1 cellular context compared by ENCODE assay signal in the genomic region with DNA sequence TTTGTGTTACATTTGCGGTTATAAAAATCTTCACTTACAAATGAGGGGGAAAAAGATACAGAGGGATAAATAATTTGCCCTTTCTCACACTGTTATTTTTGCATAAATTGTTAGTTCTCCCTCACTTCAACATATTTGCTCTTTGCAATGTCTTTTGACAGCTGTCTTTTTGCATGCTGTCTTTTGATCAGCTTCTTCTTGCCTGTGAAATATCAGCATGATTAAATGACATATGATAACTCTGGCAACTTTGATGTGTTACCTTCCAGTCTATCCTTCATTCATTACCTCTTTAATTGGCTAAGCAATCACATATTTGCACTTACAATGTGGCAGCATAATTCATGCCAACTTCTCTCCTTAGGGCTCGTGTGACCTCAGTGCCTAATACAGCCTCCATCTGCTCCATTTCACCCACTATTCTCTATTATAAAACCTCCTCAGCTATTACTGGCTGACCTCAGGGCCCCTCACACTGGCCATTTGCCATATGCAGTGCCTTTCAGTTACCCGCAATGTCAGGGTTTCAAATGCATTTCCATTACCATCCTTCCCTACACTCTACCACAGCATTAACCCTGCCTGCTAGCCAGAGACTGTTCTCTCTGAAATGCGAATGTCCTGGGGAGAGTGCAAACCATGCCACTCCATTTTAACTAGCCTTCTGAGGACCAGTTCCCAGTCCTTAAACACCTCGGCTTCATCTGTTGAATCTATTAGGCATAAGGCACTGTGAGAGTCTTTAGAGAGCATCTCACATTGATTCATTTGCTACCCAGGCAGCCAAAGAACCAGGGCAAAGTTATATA.
TF ChIP-seq lines count a peak whose summit lies in the region.

No MANE protein-coding gene starts in this region.

TF ChIP-seq in WTC11, 78 proteins besides CTCF, POLR2A, EP300 and RAD21 (continued from another document):
- TF ChIP-seq, protein P1, sequence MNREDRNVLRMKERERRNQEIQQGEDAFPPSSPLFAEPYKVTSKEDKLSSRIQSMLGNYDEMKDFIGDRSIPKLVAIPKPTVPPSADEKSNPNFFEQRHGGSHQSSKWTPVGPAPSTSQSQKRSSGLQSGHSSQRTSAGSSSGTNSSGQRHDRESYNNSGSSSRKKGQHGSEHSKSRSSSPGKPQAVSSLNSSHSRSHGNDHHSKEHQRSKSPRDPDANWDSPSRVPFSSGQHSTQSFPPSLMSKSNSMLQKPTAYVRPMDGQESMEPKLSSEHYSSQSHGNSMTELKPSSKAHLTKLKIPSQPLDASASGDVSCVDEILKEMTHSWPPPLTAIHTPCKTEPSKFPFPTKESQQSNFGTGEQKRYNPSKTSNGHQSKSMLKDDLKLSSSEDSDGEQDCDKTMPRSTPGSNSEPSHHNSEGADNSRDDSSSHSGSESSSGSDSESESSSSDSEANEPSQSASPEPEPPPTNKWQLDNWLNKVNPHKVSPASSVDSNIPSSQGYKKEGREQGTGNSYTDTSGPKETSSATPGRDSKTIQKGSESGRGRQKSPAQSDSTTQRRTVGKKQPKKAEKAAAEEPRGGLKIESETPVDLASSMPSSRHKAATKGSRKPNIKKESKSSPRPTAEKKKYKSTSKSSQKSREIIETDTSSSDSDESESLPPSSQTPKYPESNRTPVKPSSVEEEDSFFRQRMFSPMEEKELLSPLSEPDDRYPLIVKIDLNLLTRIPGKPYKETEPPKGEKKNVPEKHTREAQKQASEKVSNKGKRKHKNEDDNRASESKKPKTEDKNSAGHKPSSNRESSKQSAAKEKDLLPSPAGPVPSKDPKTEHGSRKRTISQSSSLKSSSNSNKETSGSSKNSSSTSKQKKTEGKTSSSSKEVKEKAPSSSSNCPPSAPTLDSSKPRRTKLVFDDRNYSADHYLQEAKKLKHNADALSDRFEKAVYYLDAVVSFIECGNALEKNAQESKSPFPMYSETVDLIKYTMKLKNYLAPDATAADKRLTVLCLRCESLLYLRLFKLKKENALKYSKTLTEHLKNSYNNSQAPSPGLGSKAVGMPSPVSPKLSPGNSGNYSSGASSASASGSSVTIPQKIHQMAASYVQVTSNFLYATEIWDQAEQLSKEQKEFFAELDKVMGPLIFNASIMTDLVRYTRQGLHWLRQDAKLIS (CRISPR knock-in tag; IDR thresholded peaks at IDR 0.05; ENCODE audit: borderline replicate concordance) = no peak
- TF ChIP-seq ZMAT4 (CRISPR knock-in tag; IDR thresholded peaks at IDR 0.05) (no peak), TCF7 (CRISPR knock-in tag; IDR thresholded peaks at IDR 0.05; ENCODE audit: low read depth) (no peak), ETV6 (CRISPR knock-in tag; IDR thresholded peaks at IDR 0.05) (no peak), ELF4 (CRISPR knock-in tag; IDR thresholded peaks at IDR 0.05; ENCODE audit: low read depth) (no peak), ATF3 (CRISPR knock-in tag; conservative IDR thresholded peaks at IDR 0.05) (no peak), ZNF416 (CRISPR knock-in tag; IDR thresholded peaks at IDR 0.05) (no peak), MYBL2 (CRISPR knock-in tag; IDR thresholded peaks at IDR 0.05) (no peak)
- TF ChIP-seq, protein P2, sequence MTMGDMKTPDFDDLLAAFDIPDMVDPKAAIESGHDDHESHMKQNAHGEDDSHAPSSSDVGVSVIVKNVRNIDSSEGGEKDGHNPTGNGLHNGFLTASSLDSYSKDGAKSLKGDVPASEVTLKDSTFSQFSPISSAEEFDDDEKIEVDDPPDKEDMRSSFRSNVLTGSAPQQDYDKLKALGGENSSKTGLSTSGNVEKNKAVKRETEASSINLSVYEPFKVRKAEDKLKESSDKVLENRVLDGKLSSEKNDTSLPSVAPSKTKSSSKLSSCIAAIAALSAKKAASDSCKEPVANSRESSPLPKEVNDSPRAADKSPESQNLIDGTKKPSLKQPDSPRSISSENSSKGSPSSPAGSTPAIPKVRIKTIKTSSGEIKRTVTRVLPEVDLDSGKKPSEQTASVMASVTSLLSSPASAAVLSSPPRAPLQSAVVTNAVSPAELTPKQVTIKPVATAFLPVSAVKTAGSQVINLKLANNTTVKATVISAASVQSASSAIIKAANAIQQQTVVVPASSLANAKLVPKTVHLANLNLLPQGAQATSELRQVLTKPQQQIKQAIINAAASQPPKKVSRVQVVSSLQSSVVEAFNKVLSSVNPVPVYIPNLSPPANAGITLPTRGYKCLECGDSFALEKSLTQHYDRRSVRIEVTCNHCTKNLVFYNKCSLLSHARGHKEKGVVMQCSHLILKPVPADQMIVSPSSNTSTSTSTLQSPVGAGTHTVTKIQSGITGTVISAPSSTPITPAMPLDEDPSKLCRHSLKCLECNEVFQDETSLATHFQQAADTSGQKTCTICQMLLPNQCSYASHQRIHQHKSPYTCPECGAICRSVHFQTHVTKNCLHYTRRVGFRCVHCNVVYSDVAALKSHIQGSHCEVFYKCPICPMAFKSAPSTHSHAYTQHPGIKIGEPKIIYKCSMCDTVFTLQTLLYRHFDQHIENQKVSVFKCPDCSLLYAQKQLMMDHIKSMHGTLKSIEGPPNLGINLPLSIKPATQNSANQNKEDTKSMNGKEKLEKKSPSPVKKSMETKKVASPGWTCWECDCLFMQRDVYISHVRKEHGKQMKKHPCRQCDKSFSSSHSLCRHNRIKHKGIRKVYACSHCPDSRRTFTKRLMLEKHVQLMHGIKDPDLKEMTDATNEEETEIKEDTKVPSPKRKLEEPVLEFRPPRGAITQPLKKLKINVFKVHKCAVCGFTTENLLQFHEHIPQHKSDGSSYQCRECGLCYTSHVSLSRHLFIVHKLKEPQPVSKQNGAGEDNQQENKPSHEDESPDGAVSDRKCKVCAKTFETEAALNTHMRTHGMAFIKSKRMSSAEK (CRISPR knock-in tag; IDR thresholded peaks at IDR 0.05; ENCODE audit: borderline replicate concordance) = no peak
- TF ChIP-seq, protein P3, sequence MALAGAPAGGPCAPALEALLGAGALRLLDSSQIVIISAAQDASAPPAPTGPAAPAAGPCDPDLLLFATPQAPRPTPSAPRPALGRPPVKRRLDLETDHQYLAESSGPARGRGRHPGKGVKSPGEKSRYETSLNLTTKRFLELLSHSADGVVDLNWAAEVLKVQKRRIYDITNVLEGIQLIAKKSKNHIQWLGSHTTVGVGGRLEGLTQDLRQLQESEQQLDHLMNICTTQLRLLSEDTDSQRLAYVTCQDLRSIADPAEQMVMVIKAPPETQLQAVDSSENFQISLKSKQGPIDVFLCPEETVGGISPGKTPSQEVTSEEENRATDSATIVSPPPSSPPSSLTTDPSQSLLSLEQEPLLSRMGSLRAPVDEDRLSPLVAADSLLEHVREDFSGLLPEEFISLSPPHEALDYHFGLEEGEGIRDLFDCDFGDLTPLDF (CRISPR knock-in tag; IDR thresholded peaks at IDR 0.05) = no peak
